1 cellular context compared by ENCODE assay signal in the genomic region with DNA sequence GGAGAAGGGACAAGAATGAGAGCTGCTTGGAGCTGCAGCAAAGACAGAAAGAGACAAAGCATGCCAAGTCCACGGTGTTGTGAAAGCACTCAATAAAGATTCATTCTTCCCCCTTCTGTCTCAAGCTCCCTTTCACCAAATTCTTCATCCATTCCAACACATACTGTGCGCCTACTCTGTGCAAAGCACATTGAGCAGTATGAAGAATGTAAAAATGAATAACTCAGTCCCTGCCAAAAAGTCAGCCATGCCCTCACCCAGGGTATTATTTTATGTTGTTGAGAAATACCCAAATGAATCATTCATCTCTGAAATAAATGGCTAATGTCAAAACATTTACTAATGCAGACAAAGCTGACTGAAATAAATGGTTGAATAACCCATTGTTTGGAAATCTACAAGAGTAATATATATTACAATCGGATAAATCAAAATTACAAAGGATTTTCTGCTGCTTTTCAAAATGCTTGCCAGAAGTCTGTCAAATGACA.
TF ChIP-seq lines count a peak whose summit lies in the region.

No MANE protein-coding gene starts in this region.

TF ChIP-seq in SK-N-SH, 30 proteins besides CTCF, POLR2A, EP300 and RAD21 (continued from another document):
- TF ChIP-seq FOXJ3 (CRISPR knock-in tag; IDR thresholded peaks at IDR 0.05) (no peak), PBX3 (IDR thresholded peaks at IDR 0.05) (no peak), TAF1 (IDR thresholded peaks at IDR 0.05; ENCODE audit: borderline replicate concordance, low read depth, low read length) (no peak)
- TF ChIP-seq, protein P1, sequence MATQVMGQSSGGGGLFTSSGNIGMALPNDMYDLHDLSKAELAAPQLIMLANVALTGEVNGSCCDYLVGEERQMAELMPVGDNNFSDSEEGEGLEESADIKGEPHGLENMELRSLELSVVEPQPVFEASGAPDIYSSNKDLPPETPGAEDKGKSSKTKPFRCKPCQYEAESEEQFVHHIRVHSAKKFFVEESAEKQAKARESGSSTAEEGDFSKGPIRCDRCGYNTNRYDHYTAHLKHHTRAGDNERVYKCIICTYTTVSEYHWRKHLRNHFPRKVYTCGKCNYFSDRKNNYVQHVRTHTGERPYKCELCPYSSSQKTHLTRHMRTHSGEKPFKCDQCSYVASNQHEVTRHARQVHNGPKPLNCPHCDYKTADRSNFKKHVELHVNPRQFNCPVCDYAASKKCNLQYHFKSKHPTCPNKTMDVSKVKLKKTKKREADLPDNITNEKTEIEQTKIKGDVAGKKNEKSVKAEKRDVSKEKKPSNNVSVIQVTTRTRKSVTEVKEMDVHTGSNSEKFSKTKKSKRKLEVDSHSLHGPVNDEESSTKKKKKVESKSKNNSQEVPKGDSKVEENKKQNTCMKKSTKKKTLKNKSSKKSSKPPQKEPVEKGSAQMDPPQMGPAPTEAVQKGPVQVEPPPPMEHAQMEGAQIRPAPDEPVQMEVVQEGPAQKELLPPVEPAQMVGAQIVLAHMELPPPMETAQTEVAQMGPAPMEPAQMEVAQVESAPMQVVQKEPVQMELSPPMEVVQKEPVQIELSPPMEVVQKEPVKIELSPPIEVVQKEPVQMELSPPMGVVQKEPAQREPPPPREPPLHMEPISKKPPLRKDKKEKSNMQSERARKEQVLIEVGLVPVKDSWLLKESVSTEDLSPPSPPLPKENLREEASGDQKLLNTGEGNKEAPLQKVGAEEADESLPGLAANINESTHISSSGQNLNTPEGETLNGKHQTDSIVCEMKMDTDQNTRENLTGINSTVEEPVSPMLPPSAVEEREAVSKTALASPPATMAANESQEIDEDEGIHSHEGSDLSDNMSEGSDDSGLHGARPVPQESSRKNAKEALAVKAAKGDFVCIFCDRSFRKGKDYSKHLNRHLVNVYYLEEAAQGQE (IDR thresholded peaks at IDR 0.05; ENCODE audit: low read depth, low read length): no peak
